In the genomic region with DNA sequence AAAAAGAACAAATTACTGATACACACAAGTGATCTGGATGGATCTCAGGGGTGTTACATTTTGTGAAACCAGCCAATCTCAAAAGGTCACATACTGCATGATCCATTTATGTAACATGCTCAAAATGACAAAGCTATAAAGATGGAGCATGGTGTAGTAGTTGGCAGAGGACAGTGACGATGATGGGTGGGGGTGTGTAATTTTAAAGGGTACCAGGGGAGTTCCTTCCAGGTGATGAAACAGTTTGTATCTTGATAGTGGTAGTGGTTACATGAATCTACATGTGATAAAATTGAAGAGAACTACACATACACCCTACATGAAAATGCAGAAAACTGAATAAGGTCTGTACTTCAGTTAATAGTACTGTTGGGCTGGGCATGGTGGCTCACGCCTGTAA, we compare ENCODE assay signal across 22 cellular contexts. TPM values are rescaled to one million over a fixed set of nuclear protein-coding genes. Genes with fewer than 3 reads are reported as not detected.
DNase-seq lines count a peak whose midpoint lies in the region; ATAC-seq, FAIRE-seq and TF ChIP-seq lines count a peak whose summit lies in the region.
"Had no signal": no experiment of that assay in that cellular context is flagged by ENCODE, and none has a peak within 500 bp of the region (broad histone marks: within the 10 kb centered on the region; RNA-seq: fewer than 3 reads in every experiment).

No MANE protein-coding gene starts in this region.

- no peak for TF ChIP-seq POLR2A in gastroesophageal sphincter (IDR thresholded peaks at IDR 0.05)

- no peaks in the 10 kb centered on the region for H3K9me3 Mint-ChIP-seq in activated naive CD8-positive, alpha-beta T cell treated with anti-CD3 and anti-CD28 coated beads for 36 hours
- H3K9me3 Mint-ChIP-seq: CD4-positive, alpha-beta T cell had no signal

- H3K36me3 ChIP-seq in ascending aorta (no peaks in the 10 kb centered on the region), gastroesophageal sphincter (no peaks in the 10 kb centered on the region), thoracic aorta (no peaks in the 10 kb centered on the region), lower lobe of right lung (no peaks in the 10 kb centered on the region)

- peak; percentile 15 for FAIRE-seq in GM18507 (lab: Jason Lieb, UNC)
- FAIRE-seq: A549, GM12878, RCC 7860 had no signal

- peak overlapping the region; percentile 83 to 88 for H3K27ac ChIP-seq in ascending aorta
- H3K27ac ChIP-seq in gastroesophageal sphincter, result peak overlapping the region in 3 of 4 donors; percentile 82 to 89 (median 85)
- peak overlapping the region; percentile 89 to 91 for H3K27ac ChIP-seq in thoracic aorta
- no peak overlapping the region for H3K27ac ChIP-seq in lower lobe of right lung
- H3K27ac ChIP-seq: A549 had no signal

- DNase-seq in GM18507 (ENCODE audit: extremely low spot score, insufficient read length, low read depth), result no peak
- no peak for DNase-seq in ascending aorta (ENCODE audit: low spot score in 2 of 2)
- DNase-seq in thoracic aorta (ENCODE audit: low spot score), result no peak
- DNase-seq in NCI-H1092 (lab: John Stamatoyannopoulos, UW), result no peak
- no peak for DNase-seq in lower lobe of right lung
- no peak for DNase-seq in activated naive CD8-positive, alpha-beta T cell treated with anti-CD3 and anti-CD28 coated beads for 36 hours
- DNase-seq: CD4-positive, alpha-beta T cell; DMS53; EL; H7; NCI-H1105 treated with DMSO at 0.1 percent for 48 hours; NCI-H1694 treated with DMSO at 0.1 percent for 48 hours; NCI-H510A; NCI-H748 treated with DMSO at 0.1 percent for 48 hours; NK-92 treated with Interleukin-12 subunit alpha and Interleukin-12 subunit beta, amount 100 ng/mL, for 24 hours; SK-N-SH had no signal

- TF ChIP-seq CTCF in ascending aorta (IDR thresholded peaks at IDR 0.05), result no peak
- TF ChIP-seq CTCF in gastroesophageal sphincter (IDR thresholded peaks at IDR 0.05), result no peak
- no peak for TF ChIP-seq CTCF in thoracic aorta (IDR thresholded peaks at IDR 0.05)
- no peak for TF ChIP-seq CTCF in lower lobe of right lung (IDR thresholded peaks at IDR 0.05)

- intact Hi-C loops in ascending aorta (cut with DNase I), result loop anchor here (1.0 to 5.0 kb wide), 2 partner anchors 53 to 186 kb away; a partner anchor contains a TSS
- intact Hi-C loops in lower lobe of right lung (cut with DNase I), result no loop called here

- H3K4me3 ChIP-seq in ascending aorta (no peak overlapping the region), gastroesophageal sphincter (no peak overlapping the region), thoracic aorta (no peak overlapping the region), lower lobe of right lung (no peak overlapping the region)
- H3K4me3 ChIP-seq: A549, GM12878 had no signal

- H3K9me3 ChIP-seq in ascending aorta, result no peaks in the 10 kb centered on the region
- H3K9me3 ChIP-seq in gastroesophageal sphincter, result no peaks in the 10 kb centered on the region
- H3K9me3 ChIP-seq in thoracic aorta, result no peaks in the 10 kb centered on the region
- no peaks in the 10 kb centered on the region for H3K9me3 ChIP-seq in lower lobe of right lung
- H3K9me3 ChIP-seq: A549, SK-N-SH had no signal

- H3K27ac Mint-ChIP-seq in activated naive CD8-positive, alpha-beta T cell treated with anti-CD3 and anti-CD28 coated beads for 36 hours, result no peak overlapping the region
- H3K27ac Mint-ChIP-seq: CD4-positive, alpha-beta T cell had no signal

- H3K4me3 Mint-ChIP-seq in activated naive CD8-positive, alpha-beta T cell treated with anti-CD3 and anti-CD28 coated beads for 36 hours, result no peak overlapping the region
- H3K4me3 Mint-ChIP-seq: CD4-positive, alpha-beta T cell had no signal

- no peaks in the 10 kb centered on the region for H3K27me3 Mint-ChIP-seq in activated naive CD8-positive, alpha-beta T cell treated with anti-CD3 and anti-CD28 coated beads for 36 hours
- H3K27me3 Mint-ChIP-seq: CD4-positive, alpha-beta T cell had no signal

- WGBS in gastroesophageal sphincter (ENCODE audit: low coverage in 1 of 2), 2 donors, result 100% methylated on average over 2 of the region's 2 CpGs

- H3K4me1 ChIP-seq in ascending aorta, result peaks cover 3 to 56% of the 10 kb centered on the region in 2 donors
- peaks cover 4 to 83% (median 32%) of the 10 kb centered on the region in 3 donors for H3K4me1 ChIP-seq in gastroesophageal sphincter
- H3K4me1 ChIP-seq in thoracic aorta (ENCODE audit: control insufficient read depth in 1 of 2, low read depth in 2 of 2), result peaks cover 25 to 77% of the 10 kb centered on the region in 2 donors
- H3K4me1 ChIP-seq in lower lobe of right lung, result peaks cover 58% of the 10 kb centered on the region

- H3K36me3 Mint-ChIP-seq in activated naive CD8-positive, alpha-beta T cell treated with anti-CD3 and anti-CD28 coated beads for 36 hours, result peaks cover 1% of the 10 kb centered on the region

- H3K4me1 Mint-ChIP-seq in activated naive CD8-positive, alpha-beta T cell treated with anti-CD3 and anti-CD28 coated beads for 36 hours, result peaks cover 4% of the 10 kb centered on the region

- ATAC-seq in gastroesophageal sphincter (no peak), thoracic aorta (ENCODE audit: insufficient number of reproducible peaks, low FRiP score, low read depth) (no peak), HG03175 (IDR thresholded peaks at IDR 0.05; ENCODE audit: unreplicated experiment) (no peak), lower lobe of right lung (no peak)
- ATAC-seq: A549, GM12878, Right ventricle myocardium inferior had no signal

- no peaks in the 10 kb centered on the region for H3K27me3 ChIP-seq in ascending aorta
- H3K27me3 ChIP-seq in gastroesophageal sphincter, result no peaks in the 10 kb centered on the region
- H3K27me3 ChIP-seq in thoracic aorta (replicated peaks; ENCODE audit: insufficient read depth), result no peaks in the 10 kb centered on the region
- H3K27me3 ChIP-seq in lower lobe of right lung (ENCODE audit: low read depth), result no peaks in the 10 kb centered on the region

- TF ChIP-seq EP300 in gastroesophageal sphincter (IDR thresholded peaks at IDR 0.05), result no peak

RNA-seq across cellular contexts. Expression of a gene that starts 17.1 kb away (rescaled TPM):
- total RNA-seq in ascending aorta (118 TPM), gastroesophageal sphincter (100 to 1,000 TPM in 1 of 4 donors, 10 to 100 TPM in 3; 52.0 to 108 (median 64.9) TPM), thoracic aorta (100 to 1,000 TPM; 134 to 254 TPM), lower lobe of right lung (77.7 TPM)
- total RNA-seq in activated naive CD8-positive, alpha-beta T cell treated with anti-CD3 and anti-CD28 coated beads for 36 hours, result 10 to 100 TPM; 18.2 to 20.0 TPM

RNA-seq across cellular contexts. Expression of a gene that starts 53.9 kb away (rescaled TPM):
- total RNA-seq in ascending aorta, result 183 TPM
- 10 to 100 TPM; 21.2 to 93.7 (median 51.2) TPM for total RNA-seq in gastroesophageal sphincter
- total RNA-seq in thoracic aorta, result 100 to 1,000 TPM in 1 of 2 donors, 10 to 100 TPM in 1; 97.6 to 111 TPM
- 41.3 TPM for total RNA-seq in lower lobe of right lung
- total RNA-seq in activated naive CD8-positive, alpha-beta T cell treated with anti-CD3 and anti-CD28 coated beads for 36 hours, result 1 to 10 TPM; 8.5 to 8.6 TPM
